In genomic region chr1:201556841-201557571, GRCh38 we compare ENCODE assay signal across 18 cellular contexts. TPM values are rescaled to one million over a fixed set of nuclear protein-coding genes. Genes with fewer than 3 reads are reported as not detected.
DNase-seq lines count a peak whose midpoint lies in the region; ATAC-seq and TF ChIP-seq lines count a peak whose summit lies in the region.
"Had no signal": no experiment of that assay in that cellular context is flagged by ENCODE, and none has a peak within 500 bp of the region (broad histone marks: within the 10 kb centered on the region; RNA-seq: fewer than 3 reads in every experiment).

No MANE protein-coding gene starts in this region.

- peak overlapping the region; percentile 67 for H3K27ac ChIP-seq in ACC112 (ENCODE audit: low read depth, low read length)
- no peak overlapping the region for H3K27ac ChIP-seq in endodermal cell (ENCODE audit: low read depth, low read length)
- H3K27ac ChIP-seq in muscle layer of duodenum (ENCODE audit: low read length): peak overlapping the region; percentile 34
- no peak overlapping the region for H3K27ac ChIP-seq in foreskin keratinocyte
- no peak overlapping the region for H3K27ac ChIP-seq in effector memory CD4-positive, alpha-beta T cell (ENCODE audit: insufficient read depth, low read length, poor library complexity, severe bottlenecking)
- H3K27ac ChIP-seq: ascending aorta, coronary artery had no signal

- H3K9ac ChIP-seq in endodermal cell (ENCODE audit: extremely low read depth, low read length, poor library complexity, severe bottlenecking): no peak overlapping the region

- H3K27me3 ChIP-seq in ACC112 (ENCODE audit: insufficient read depth, low read length) (no peaks in the 10 kb centered on the region), endodermal cell (ENCODE audit: control insufficient read depth, insufficient read depth, low read length, poor library complexity, severe bottlenecking) (no peaks in the 10 kb centered on the region), muscle layer of duodenum (ENCODE audit: low read depth, low read length) (no peaks in the 10 kb centered on the region), foreskin keratinocyte (peaks cover 7% of the 10 kb centered on the region)
- H3K27me3 ChIP-seq in effector memory CD4-positive, alpha-beta T cell (replicated peaks; ENCODE audit: control insufficient read depth, insufficient read depth, low read length, poor library complexity, severe bottlenecking): no peaks in the 10 kb centered on the region
- H3K27me3 ChIP-seq: ascending aorta, stomach had no signal

- H3K4me1 ChIP-seq in ACC112 (ENCODE audit: control insufficient read depth, insufficient read depth, low read length, unreplicated experiment): peaks cover 81% of the 10 kb centered on the region
- no peaks in the 10 kb centered on the region for H3K4me1 ChIP-seq in endodermal cell (ENCODE audit: control insufficient read depth, insufficient read depth, low read length)
- H3K4me1 ChIP-seq in muscle layer of duodenum (ENCODE audit: control insufficient read depth in 1 of 2, insufficient read depth in 2 of 2, low read length in 2 of 2): peaks cover 13 to 36% of the 10 kb centered on the region in 2 donors
- peaks cover 4% of the 10 kb centered on the region for H3K4me1 ChIP-seq in foreskin keratinocyte
- H3K4me1 ChIP-seq in effector memory CD4-positive, alpha-beta T cell (ENCODE audit: control insufficient read depth, insufficient read depth, low read length, poor library complexity, severe bottlenecking): no peaks in the 10 kb centered on the region

- H3K36me3 ChIP-seq in ACC112 (ENCODE audit: insufficient read depth, low read length) (no peaks in the 10 kb centered on the region), endodermal cell (ENCODE audit: control insufficient read depth, insufficient read depth, low read length) (no peaks in the 10 kb centered on the region), muscle layer of duodenum (ENCODE audit: control insufficient read depth in 1 of 2, insufficient read depth in 2 of 2, low read length in 2 of 2) (peaks cover 0 to 8% of the 10 kb centered on the region in 2 donors)
- H3K36me3 ChIP-seq in effector memory CD4-positive, alpha-beta T cell (ENCODE audit: control insufficient read depth, insufficient read depth, low read length): no peaks in the 10 kb centered on the region
- H3K36me3 ChIP-seq: ascending aorta, stomach had no signal

- H3K36me3 Mint-ChIP-seq in endodermal cell (ENCODE audit: low read depth): no peaks in the 10 kb centered on the region
- H3K36me3 Mint-ChIP-seq: activated CD8-positive, alpha-beta memory T cell treated with anti-CD3 and anti-CD28 coated beads, Interleukin-2, amount 10 ng/mL, durations not matched to agents 7 days and 5 days had no signal

- peaks cover 4% of the 10 kb centered on the region for H3K27me3 Mint-ChIP-seq in endodermal cell (ENCODE audit: insufficient read depth)

- TF ChIP-seq CTCF in endodermal cell (conservative IDR thresholded peaks at IDR 0.05) (no peak), foreskin keratinocyte (conservative IDR thresholded peaks at IDR 0.05) (no peak)

- H3K4me3 Mint-ChIP-seq in endodermal cell: no peak overlapping the region
- H3K4me3 Mint-ChIP-seq: activated CD8-positive, alpha-beta memory T cell treated with anti-CD3 and anti-CD28 coated beads, Interleukin-2, amount 10 ng/mL, durations not matched to agents 7 days and 5 days had no signal

- 86 to 93% methylated on average over 5 of the region's 5 CpGs for WGBS in endodermal cell (ENCODE audit: insufficient coverage in 1 of 2, insufficient read length in 1 of 2), 2 experiments

- ATAC-seq in foreskin keratinocyte: no peak
- ATAC-seq: activated CD4-positive, CD25-positive, alpha-beta regulatory T cell treated with anti-CD3 and anti-CD28 coated beads, Interleukin-2, amount 50 U/mL, for 24 hours; activated CD8-positive, alpha-beta memory T cell treated with anti-CD3 and anti-CD28 coated beads, Interleukin-2, amount 10 ng/mL, durations not matched to agents 7 days and 5 days; left colon had no signal

- H3K4me3 ChIP-seq in ACC112 (ENCODE audit: low read depth, low read length) (no peak overlapping the region), endodermal cell (ENCODE audit: low read length) (no peak overlapping the region), muscle layer of duodenum (ENCODE audit: low read depth in 1 of 2, low read length in 2 of 2) (no peak overlapping the region)
- H3K4me3 ChIP-seq in effector memory CD4-positive, alpha-beta T cell (ENCODE audit: insufficient read depth, low read depth, low read length, poor library complexity, severe bottlenecking): no peak overlapping the region
- H3K4me3 ChIP-seq: ascending aorta, coronary artery, stomach had no signal

- H3K9me3 Mint-ChIP-seq in endodermal cell: no peaks in the 10 kb centered on the region

- H3K9me3 ChIP-seq in endodermal cell (ENCODE audit: control insufficient read depth, low read length): no peaks in the 10 kb centered on the region
- H3K9me3 ChIP-seq in muscle layer of duodenum (ENCODE audit: control insufficient read depth in 1 of 2, low read length in 2 of 2): no peaks in the 10 kb centered on the region
- H3K9me3 ChIP-seq in effector memory CD4-positive, alpha-beta T cell (ENCODE audit: control insufficient read depth, low read length): no peaks in the 10 kb centered on the region
- H3K9me3 ChIP-seq: ascending aorta, stomach had no signal

- H3K27ac Mint-ChIP-seq in endodermal cell: no peak overlapping the region
- H3K27ac Mint-ChIP-seq: activated CD8-positive, alpha-beta memory T cell treated with anti-CD3 and anti-CD28 coated beads, Interleukin-2, amount 10 ng/mL, durations not matched to agents 7 days and 5 days had no signal

- H2AFZ ChIP-seq in ACC112 (ENCODE audit: low read length, unreplicated experiment): no peak overlapping the region

- DNase-seq in LHCN-M2 (ENCODE audit: low read depth) (peak; percentile 76), endodermal cell (peak; percentile 28), NCI-H1092 treated with DMSO at 0.1 percent for 48 hours (lab: John Stamatoyannopoulos, UW) (no peak), foreskin keratinocyte (no peak), NCI-H1436 (lab: John Stamatoyannopoulos, UW) (no peak)
- DNase-seq in effector memory CD4-positive, alpha-beta T cell: no peak
- DNase-seq: ACHN; activated CD8-positive, alpha-beta memory T cell treated with anti-CD3 and anti-CD28 coated beads, Interleukin-2, amount 10 ng/mL, durations not matched to agents 7 days and 5 days; activated effector memory CD4-positive, alpha-beta T cell treated with anti-CD3 and anti-CD28 coated beads, Interleukin-2, amount 50 U/mL, for 16 hours; erythroblast; left colon; NCI-H1436 treated with DMSO at 0.1 percent for 48 hours; stomach had no signal

- peaks cover under 1% of the 10 kb centered on the region for H3K4me1 Mint-ChIP-seq in endodermal cell

- peaks cover 92% of the 10 kb centered on the region for H3K79me2 ChIP-seq in ACC112 (ENCODE audit: control insufficient read depth, insufficient read depth, low read length, unreplicated experiment)

RNA-seq across cellular contexts. Expression of gene NAV1, which starts 18.1 kb away (rescaled TPM):
- total RNA-seq in LHCN-M2 (2014; rRNA removed): 34.7 and 35.0 TPM in 2 replicates
- polyA plus RNA-seq in LHCN-M2 (2012): 27.1 TPM
- total RNA-seq in endodermal cell: 10 to 100 TPM; 42.2 to 62.5 TPM
- polyA plus RNA-seq in endodermal cell (2013, experiment 1 of 2): 25.8 TPM
- polyA plus RNA-seq in endodermal cell (2013, experiment 2 of 2): 23.3 TPM
- 46.1 and 50.4 TPM in 2 replicates for total RNA-seq in foreskin keratinocyte
- polyA plus RNA-seq in foreskin keratinocyte: 8.8 and 12.3 TPM in 2 replicates

RNA-seq across cellular contexts. Expression of gene CSRP1, which starts 50.1 kb away (rescaled TPM):
- total RNA-seq in LHCN-M2 (2014; rRNA removed) (336 and 492 TPM in 2 replicates), endodermal cell (10 to 100 TPM; 16.1 to 17.7 TPM), foreskin keratinocyte (176 and 188 TPM in 2 replicates)
- 491 TPM for polyA plus RNA-seq in LHCN-M2 (2012)
- polyA plus RNA-seq in endodermal cell (2013, experiment 1 of 2): 16.1 TPM
- polyA plus RNA-seq in endodermal cell (2013, experiment 2 of 2): 21.3 TPM
- 193 and 199 TPM in 2 replicates for polyA plus RNA-seq in foreskin keratinocyte

Comparison
In these comparisons a context has a peak if more than half of its experiments do, and no peak if none do; other contexts are left out.
1. H3K27ac ChIP-seq: peak in ACC112 (single experiment) and muscle layer of duodenum (single experiment); none in endodermal cell (single experiment), foreskin keratinocyte (single experiment) and effector memory CD4-positive, alpha-beta T cell (single experiment).
2. DNase-seq: peak in LHCN-M2 (single experiment) and endodermal cell (single experiment); none in NCI-H1092 treated with DMSO at 0.1 percent for 48 hours (single experiment), foreskin keratinocyte (0 of 2), effector memory CD4-positive, alpha-beta T cell (0 of 3) and NCI-H1436 (single experiment).